10 cellular contexts compared by ENCODE assay signal in genomic region chr5:76690704-76691469, GRCh38. TPM values are rescaled to one million over a fixed set of nuclear protein-coding genes. Genes with fewer than 3 reads are reported as not detected.
A peak's percentile ranks its signal among the peaks of the same experiment; 100 is the strongest.
DNase-seq lines count a peak whose midpoint lies in the region; ATAC-seq and TF ChIP-seq lines count a peak whose summit lies in the region.
"Had no signal": no experiment of that assay in that cellular context is flagged by ENCODE, and none has a peak within 500 bp of the region (broad histone marks: within the 10 kb centered on the region; RNA-seq: fewer than 3 reads in every experiment).

No MANE protein-coding gene starts in this region.

- H3K27ac ChIP-seq in gastroesophageal sphincter: peak overlapping the region in 3 of 4 donors; percentile 32 to 50 (median 43)
- peak overlapping the region in 13 of 21 experiments; percentile 18 to 77 (median 55) for H3K27ac ChIP-seq in skin epidermis
- peak overlapping the region in 2 of 4 donors; percentile 6 to 45 for H3K27ac ChIP-seq in sigmoid colon

- no peaks in the 10 kb centered on the region for H3K9me3 Mint-ChIP-seq in HFFc6
- no peaks in the 10 kb centered on the region for H3K9me3 Mint-ChIP-seq in activated naive CD8-positive, alpha-beta T cell treated with anti-CD3 and anti-CD28 coated beads, Interleukin-2, amount 50 U/mL, for 24 hours
- H3K9me3 Mint-ChIP-seq in activated naive CD4-positive, alpha-beta T cell treated with anti-CD3 and anti-CD28 coated beads, Interleukin-2, amount 10 ng/mL, durations not matched to agents 7 days and 5 days: no peaks in the 10 kb centered on the region

- peaks cover 6% of the 10 kb centered on the region for H3K36me3 Mint-ChIP-seq in HFFc6 (ENCODE audit: low read depth)
- H3K36me3 Mint-ChIP-seq in activated naive CD8-positive, alpha-beta T cell treated with anti-CD3 and anti-CD28 coated beads, Interleukin-2, amount 50 U/mL, for 24 hours (ENCODE audit: low read depth): peaks cover 7% of the 10 kb centered on the region
- peaks cover 57% of the 10 kb centered on the region for H3K36me3 Mint-ChIP-seq in activated naive CD4-positive, alpha-beta T cell treated with anti-CD3 and anti-CD28 coated beads, Interleukin-2, amount 10 ng/mL, durations not matched to agents 7 days and 5 days

- no peaks in the 10 kb centered on the region for H3K36me3 ChIP-seq in gastroesophageal sphincter
- H3K36me3 ChIP-seq in sigmoid colon: no peaks in the 10 kb centered on the region

- no peak for TF ChIP-seq CTCF in HFFc6 (IDR thresholded peaks at IDR 0.05)
- no peak for TF ChIP-seq CTCF in gastroesophageal sphincter (IDR thresholded peaks at IDR 0.05)
- no peak for TF ChIP-seq CTCF in sigmoid colon (IDR thresholded peaks at IDR 0.05)

- WGBS in gastroesophageal sphincter (ENCODE audit: low coverage in 1 of 2), 2 donors: 52 to 63% methylated on average over 6 to 7 of the region's 7 CpGs
- 50 to 74% methylated on average over 7 of the region's 7 CpGs for WGBS in sigmoid colon, 2 donors

- H3K9me3 ChIP-seq in gastroesophageal sphincter (no peaks in the 10 kb centered on the region), sigmoid colon (no peaks in the 10 kb centered on the region)

- H3K27me3 Mint-ChIP-seq in HFFc6 (ENCODE audit: insufficient read depth): no peaks in the 10 kb centered on the region; the same call in 1 of the 2 replicates
- H3K27me3 Mint-ChIP-seq in activated naive CD8-positive, alpha-beta T cell treated with anti-CD3 and anti-CD28 coated beads, Interleukin-2, amount 50 U/mL, for 24 hours: no peaks in the 10 kb centered on the region
- H3K27me3 Mint-ChIP-seq in activated naive CD4-positive, alpha-beta T cell treated with anti-CD3 and anti-CD28 coated beads, Interleukin-2, amount 10 ng/mL, durations not matched to agents 7 days and 5 days: no peaks in the 10 kb centered on the region

- TF ChIP-seq EP300 in gastroesophageal sphincter (IDR thresholded peaks at IDR 0.05) (no peak), sigmoid colon (IDR thresholded peaks at IDR 0.05) (no peak)

- peak overlapping the region; percentile 90 for H3K27ac Mint-ChIP-seq in HFFc6
- H3K27ac Mint-ChIP-seq in activated naive CD8-positive, alpha-beta T cell treated with anti-CD3 and anti-CD28 coated beads, Interleukin-2, amount 50 U/mL, for 24 hours: peak overlapping the region; percentile 35
- no peak overlapping the region for H3K27ac Mint-ChIP-seq in activated naive CD4-positive, alpha-beta T cell treated with anti-CD3 and anti-CD28 coated beads, Interleukin-2, amount 10 ng/mL, durations not matched to agents 7 days and 5 days

- TF ChIP-seq POLR2A in gastroesophageal sphincter (IDR thresholded peaks at IDR 0.05) (no peak), sigmoid colon (IDR thresholded peaks at IDR 0.05) (no peak)

- no peak overlapping the region for H3K4me3 ChIP-seq in gastroesophageal sphincter
- H3K4me3 ChIP-seq in skin epidermis: no peak overlapping the region
- H3K4me3 ChIP-seq in sigmoid colon: no peak overlapping the region

- peak; percentile 48 for DNase-seq in HFFc6
- no peak for DNase-seq in activated naive CD8-positive, alpha-beta T cell treated with anti-CD3 and anti-CD28 coated beads, Interleukin-2, amount 50 U/mL, for 24 hours
- no peak for DNase-seq in activated naive CD4-positive, alpha-beta T cell treated with anti-CD3 and anti-CD28 coated beads, Interleukin-2, amount 10 ng/mL, durations not matched to agents 7 days and 5 days
- no peak for DNase-seq in sigmoid colon
- DNase-seq in NCI-H1105 (lab: John Stamatoyannopoulos, UW): no peak
- DNase-seq: activated gamma-delta T cell, NCI-H510A, T1000 had no signal

- intact Hi-C loops in sigmoid colon (cut with DNase I): no loop called here

- CTCF ChIA-PET in activated naive CD4-positive, alpha-beta T cell treated with anti-CD3 and anti-CD28 coated beads, Interleukin-2, amount 10 ng/mL, durations not matched to agents 7 days and 5 days (lab: Charles Lee): no interaction called here

- H3K4me1 Mint-ChIP-seq in HFFc6 (ENCODE audit: low read depth): peaks cover 79% of the 10 kb centered on the region
- peaks cover 14% of the 10 kb centered on the region for H3K4me1 Mint-ChIP-seq in activated naive CD8-positive, alpha-beta T cell treated with anti-CD3 and anti-CD28 coated beads, Interleukin-2, amount 50 U/mL, for 24 hours
- H3K4me1 Mint-ChIP-seq in activated naive CD4-positive, alpha-beta T cell treated with anti-CD3 and anti-CD28 coated beads, Interleukin-2, amount 10 ng/mL, durations not matched to agents 7 days and 5 days: peaks cover 6% of the 10 kb centered on the region

- ATAC-seq in activated naive CD8-positive, alpha-beta T cell treated with anti-CD3 and anti-CD28 coated beads, Interleukin-2, amount 50 U/mL, for 24 hours: no peak
- peak; percentile 57 for ATAC-seq in gastroesophageal sphincter

- no peaks in the 10 kb centered on the region for H3K27me3 ChIP-seq in gastroesophageal sphincter
- no peaks in the 10 kb centered on the region for H3K27me3 ChIP-seq in sigmoid colon

- H3K4me3 Mint-ChIP-seq in HFFc6: peak overlapping the region; percentile 58
- H3K4me3 Mint-ChIP-seq in activated naive CD8-positive, alpha-beta T cell treated with anti-CD3 and anti-CD28 coated beads, Interleukin-2, amount 50 U/mL, for 24 hours: no peak overlapping the region
- H3K4me3 Mint-ChIP-seq in activated naive CD4-positive, alpha-beta T cell treated with anti-CD3 and anti-CD28 coated beads, Interleukin-2, amount 10 ng/mL, durations not matched to agents 7 days and 5 days: no peak overlapping the region

- H3K4me1 ChIP-seq in gastroesophageal sphincter (peaks cover 0 to 16% (median 3%) of the 10 kb centered on the region in 3 donors), sigmoid colon (no peaks in the 10 kb centered on the region)

RNA-seq across cellular contexts. Expression of gene F2R, which starts 25.0 kb away (rescaled TPM):
- 10 to 100 TPM; 47.0 to 73.5 (median 65.5) TPM for total RNA-seq in HFFc6 (2021; fragmentation: NEBNext Ultra II Directional; extraction: Animal tissue kit (Norgen Biotek cat#: 25700))
- total RNA-seq in gastroesophageal sphincter (10 to 100 TPM in 3 of 4 donors, 1 to 10 TPM in 1; 7.5 to 20.9 (median 11.3) TPM), sigmoid colon (10 to 100 TPM in 1 of 4 donors, 1 to 10 TPM in 3; 5.4 to 10.7 (median 9.4) TPM)
- polyA plus RNA-seq in sigmoid colon: 1 to 10 TPM in 2 of 3 donors, under 1 TPM in 1; 0.60 to 5.8 (median 1.4) TPM
